ENCODE assay signal across 1 cellular context in genomic region chr7:73858807-73859206, GRCh38.
TF ChIP-seq lines count a peak whose summit lies in the region.

No MANE protein-coding gene starts in this region.

TF ChIP-seq in WTC11, 78 proteins besides CTCF, POLR2A, EP300 and RAD21 (continued from another document):
- TF ChIP-seq AFF4 (CRISPR knock-in tag; IDR thresholded peaks at IDR 0.05; ENCODE audit: borderline replicate concordance) (no peak), ERG (CRISPR knock-in tag; IDR thresholded peaks at IDR 0.05) (no peak), NFYB (CRISPR knock-in tag; conservative IDR thresholded peaks at IDR 0.05; ENCODE audit: low read depth) (no peak), MLX (CRISPR knock-in tag; IDR thresholded peaks at IDR 0.05) (no peak), ZNF396 (CRISPR knock-in tag; IDR thresholded peaks at IDR 0.05; ENCODE audit: borderline replicate concordance) (no peak), ATF6 (CRISPR knock-in tag; IDR thresholded peaks at IDR 0.05) (no peak), MXD4 (CRISPR knock-in tag; IDR thresholded peaks at IDR 0.05; ENCODE audit: borderline replicate concordance) (no peak)
